In genomic region chr6:35718354-35718695, GRCh38 we compare ENCODE assay signal across 10 cellular contexts. TPM values are rescaled to one million over a fixed set of nuclear protein-coding genes. Genes with fewer than 3 reads are reported as not detected.
DNase-seq lines count a peak whose midpoint lies in the region; ATAC-seq and TF ChIP-seq lines count a peak whose summit lies in the region.
"Had no signal": no experiment of that assay in that cellular context is flagged by ENCODE, and none has a peak within 500 bp of the region (broad histone marks: within the 10 kb centered on the region; RNA-seq: fewer than 3 reads in every experiment).

No MANE protein-coding gene starts in this region.

- POLR2A ChIA-PET in activated CD4-positive, alpha-beta memory T cell treated with anti-CD3 and anti-CD28 coated beads for 36 hours (lab: Charles Lee) = interaction anchor here (0.5 to 2.8 kb wide), 7 partner anchors 8 to 115 kb away, joined by 3 to 11 read pairs (median 7); no protein-coding TSS in a partner anchor
- POLR2A ChIA-PET in PC-9 (lab: Charles Lee; ENCODE audit: unreplicated experiment) = no interaction called here

- no peaks in the 10 kb centered on the region for H3K27me3 Mint-ChIP-seq in activated CD4-positive, alpha-beta T cell treated with anti-CD3 and anti-CD28 coated beads, Interleukin-2, amount 10 ng/mL, durations not matched to agents 24 days and 14 days
- no peaks in the 10 kb centered on the region for H3K27me3 Mint-ChIP-seq in activated CD4-positive, alpha-beta memory T cell treated with anti-CD3 and anti-CD28 coated beads for 36 hours

- no peak for TF ChIP-seq CTCF in PC-9 (conservative IDR thresholded peaks at IDR 0.05)

- no peak overlapping the region for H3K4me3 ChIP-seq in PC-9

- intact Hi-C loops in activated CD4-positive, alpha-beta T cell treated with anti-CD3 and anti-CD28 coated beads, Interleukin-2, amount 10 ng/mL, durations not matched to agents 24 days and 14 days (cut with micrococcal nuclease) = loop anchor here (2.0 kb wide), 3 partner anchors 14 to 50 kb away; partner anchors contain the start of gene FKBP5
- intact Hi-C loops in activated CD4-positive, alpha-beta memory T cell treated with anti-CD3 and anti-CD28 coated beads for 36 hours (cut with micrococcal nuclease) = loop anchor here (2.0 kb wide), 2 partner anchors 14 to 30 kb away; partner anchors contain the start of gene FKBP5
- intact Hi-C loops in PC-9 (cut with micrococcal nuclease; ENCODE audit: unreplicated experiment) = no loop called here

- no peaks in the 10 kb centered on the region for H3K9me2 ChIP-seq in PC-9 (ENCODE audit: insufficient read depth)

- H3K4me3 Mint-ChIP-seq in activated CD4-positive, alpha-beta T cell treated with anti-CD3 and anti-CD28 coated beads, Interleukin-2, amount 10 ng/mL, durations not matched to agents 24 days and 14 days = peak overlapping the region; percentile 48
- H3K4me3 Mint-ChIP-seq in activated CD4-positive, alpha-beta memory T cell treated with anti-CD3 and anti-CD28 coated beads for 36 hours = peak overlapping the region; percentile 52

- BruUV-seq in PC-9 (replicated peaks; lab: Mats Ljungman, UMichigan) = no TSS peak

- no peaks in the 10 kb centered on the region for H3K36me3 ChIP-seq in PC-9 (ENCODE audit: low read depth)

- peak overlapping the region; percentile 71 for H3K27ac ChIP-seq in layer of hippocampus (ENCODE audit: low read depth, low read length)
- H3K27ac ChIP-seq in substantia nigra (ENCODE audit: low read depth, low read length, poor library complexity, severe bottlenecking) = peak overlapping the region; percentile 78
- no peak overlapping the region for H3K27ac ChIP-seq in PC-9

- H3K36me3 Mint-ChIP-seq in activated CD4-positive, alpha-beta T cell treated with anti-CD3 and anti-CD28 coated beads, Interleukin-2, amount 10 ng/mL, durations not matched to agents 24 days and 14 days (ENCODE audit: low read depth) = no peaks in the 10 kb centered on the region
- H3K36me3 Mint-ChIP-seq in activated CD4-positive, alpha-beta memory T cell treated with anti-CD3 and anti-CD28 coated beads for 36 hours = no peaks in the 10 kb centered on the region

- peak; percentile 60 for DNase-seq in activated CD4-positive, alpha-beta T cell treated with anti-CD3 and anti-CD28 coated beads, Interleukin-2, amount 10 ng/mL, durations not matched to agents 24 days and 14 days
- no peak for DNase-seq in activated CD4-positive, alpha-beta T cell treated with anti-CD3 and anti-CD28 coated beads for 48 hours
- DNase-seq in activated CD4-positive, alpha-beta memory T cell treated with anti-CD3 and anti-CD28 coated beads for 36 hours = no peak
- no peak for DNase-seq in substantia nigra (lab: John Stamatoyannopoulos, UW)
- no peak for DNase-seq in middle frontal gyrus (ENCODE audit: extremely low spot score, low spot score)
- no peak for DNase-seq in PC-9
- DNase-seq: cortex of kidney, hippocampal formation had no signal

- H3K27me3 ChIP-seq in layer of hippocampus (ENCODE audit: control insufficient read depth, insufficient read depth, low read length) (no peaks in the 10 kb centered on the region), PC-9 (ENCODE audit: insufficient read depth, low read depth) (no peaks in the 10 kb centered on the region)

- peaks cover 64% of the 10 kb centered on the region for H3K4me1 Mint-ChIP-seq in activated CD4-positive, alpha-beta T cell treated with anti-CD3 and anti-CD28 coated beads, Interleukin-2, amount 10 ng/mL, durations not matched to agents 24 days and 14 days
- H3K4me1 Mint-ChIP-seq in activated CD4-positive, alpha-beta memory T cell treated with anti-CD3 and anti-CD28 coated beads for 36 hours (ENCODE audit: low read depth) = peaks cover 59% of the 10 kb centered on the region

- ATAC-seq in HG03095 (IDR thresholded peaks at IDR 0.05; ENCODE audit: unreplicated experiment) = no peak

- CTCF ChIA-PET in activated CD4-positive, alpha-beta memory T cell treated with anti-CD3 and anti-CD28 coated beads for 36 hours (lab: Charles Lee) = interaction anchor here (0.6 to 7.8 kb wide), 3 partner anchors 9 to 207 kb away, joined by 3 to 42 read pairs (median 6); partner anchors contain the start of gene ARMC12
- CTCF ChIA-PET in PC-9 (lab: Charles Lee) = no interaction called here

- H2AFZ ChIP-seq in PC-9 = no peak overlapping the region

- no peaks in the 10 kb centered on the region for H3K9me3 ChIP-seq in PC-9 (ENCODE audit: insufficient read depth, low read depth)

- no peaks in the 10 kb centered on the region for H3K9me3 Mint-ChIP-seq in activated CD4-positive, alpha-beta T cell treated with anti-CD3 and anti-CD28 coated beads, Interleukin-2, amount 10 ng/mL, durations not matched to agents 24 days and 14 days
- no peaks in the 10 kb centered on the region for H3K9me3 Mint-ChIP-seq in activated CD4-positive, alpha-beta memory T cell treated with anti-CD3 and anti-CD28 coated beads for 36 hours

- no peak overlapping the region for H3K4me2 ChIP-seq in PC-9

- no peaks in the 10 kb centered on the region for H3K79me2 ChIP-seq in PC-9 (ENCODE audit: low read depth)

- no peaks in the 10 kb centered on the region for H3K4me1 ChIP-seq in PC-9 (replicated peaks; ENCODE audit: insufficient read depth)

- no peaks in the 10 kb centered on the region for H4K20me1 ChIP-seq in PC-9 (ENCODE audit: insufficient read depth)

- peak overlapping the region; percentile 89 for H3K27ac Mint-ChIP-seq in activated CD4-positive, alpha-beta T cell treated with anti-CD3 and anti-CD28 coated beads, Interleukin-2, amount 10 ng/mL, durations not matched to agents 24 days and 14 days
- H3K27ac Mint-ChIP-seq in activated CD4-positive, alpha-beta memory T cell treated with anti-CD3 and anti-CD28 coated beads for 36 hours = peak overlapping the region; percentile 86

- no peaks in the 10 kb centered on the region for H3F3A ChIP-seq in PC-9 (ENCODE audit: insufficient read depth, low read depth)

RNA-seq across cellular contexts. Expression of gene ARMC12, which starts 18.5 kb away (rescaled TPM):
- total RNA-seq in activated CD4-positive, alpha-beta T cell treated with anti-CD3 and anti-CD28 coated beads, Interleukin-2, amount 10 ng/mL, durations not matched to agents 24 days and 14 days = 0.58 and 0.64 TPM in 2 replicates
- total RNA-seq in activated CD4-positive, alpha-beta memory T cell treated with anti-CD3 and anti-CD28 coated beads for 36 hours = 1 to 10 TPM; 1.5 to 1.6 TPM
- total RNA-seq in PC-9 (2021) = 0.35 and 0.57 TPM in 2 replicates

RNA-seq across cellular contexts. Expression of gene FKBP5, which starts 29.6 kb away (rescaled TPM):
- total RNA-seq in activated CD4-positive, alpha-beta T cell treated with anti-CD3 and anti-CD28 coated beads, Interleukin-2, amount 10 ng/mL, durations not matched to agents 24 days and 14 days = 85.0 and 85.1 TPM in 2 replicates
- total RNA-seq in activated CD4-positive, alpha-beta memory T cell treated with anti-CD3 and anti-CD28 coated beads for 36 hours = 100 to 1,000 TPM; 111 to 112 TPM
- total RNA-seq in PC-9 (2021) = 3.9 and 5.0 TPM in 2 replicates

RNA-seq across cellular contexts. Expression of gene CLPSL2, which starts 58.1 kb away (rescaled TPM):
- not detected in 2 replicates for total RNA-seq in activated CD4-positive, alpha-beta T cell treated with anti-CD3 and anti-CD28 coated beads, Interleukin-2, amount 10 ng/mL, durations not matched to agents 24 days and 14 days
- total RNA-seq in activated CD4-positive, alpha-beta memory T cell treated with anti-CD3 and anti-CD28 coated beads for 36 hours = not detected
- total RNA-seq in PC-9 (2021) = 0.76 TPM in 1 of 2 replicates, not detected in the other

Comparison
In these comparisons a context has a peak if more than half of its experiments do, and no peak if none do; other contexts are left out.
1. RNA of gene FKBP5, which starts 29.6 kb away (total RNA-seq): 111 to 112 TPM in activated CD4-positive, alpha-beta memory T cell treated with anti-CD3 and anti-CD28 coated beads for 36 hours and 85.0 to 85.1 TPM in activated CD4-positive, alpha-beta T cell treated with anti-CD3 and anti-CD28 coated beads, Interleukin-2, amount 10 ng/mL, durations not matched to agents 24 days and 14 days; 3.9 to 5.0 TPM in PC-9; every median in the first group is over 10 times any median in the second.